8 cellular contexts compared by ENCODE assay signal in the genomic region with DNA sequence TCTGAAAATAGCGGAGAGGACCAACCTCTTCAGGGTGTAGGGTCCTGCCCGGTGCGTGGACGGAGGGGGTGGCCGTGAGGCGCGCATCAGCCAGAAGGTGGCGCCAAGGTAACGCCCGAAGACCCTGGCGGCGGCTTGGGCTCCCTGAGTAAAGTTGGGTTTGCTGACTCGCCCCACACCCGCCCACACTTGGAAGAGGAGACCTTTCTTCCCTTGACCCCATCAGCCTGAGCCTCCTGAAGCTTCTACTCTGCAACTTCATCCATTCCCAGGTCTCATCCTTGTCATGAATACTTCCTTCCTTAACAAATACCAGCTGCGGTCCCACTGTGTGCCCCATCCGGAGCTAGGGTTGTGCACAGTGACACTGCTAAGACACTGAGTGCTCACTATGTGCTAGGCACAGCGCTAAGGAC. TPM values are rescaled to one million over a fixed set of nuclear protein-coding genes. Genes with fewer than 3 reads are reported as not detected.
DNase-seq lines count a peak whose midpoint lies in the region; ATAC-seq, FAIRE-seq and TF ChIP-seq lines count a peak whose summit lies in the region.

No MANE protein-coding gene starts in this region.

- TF ChIP-seq CTCF in endothelial cell of umbilical vein (IDR thresholded peaks at IDR 0.05; ENCODE audit: extremely low read depth in 1 of 2, insufficient read depth in 1 of 2, low read depth in 1 of 2, low read length in 2 of 2) = peak; percentile 81 to 95

- dilution Hi-C loops in endothelial cell of umbilical vein (cut with MboI; ENCODE audit: extremely low pct_ligation_motif_present, low sequenced_read_pairs) = no loop called here

- no peak overlapping the region for H3K9ac ChIP-seq in endothelial cell of umbilical vein (replicated peaks; ENCODE audit: extremely low read depth, insufficient read depth, low read length)

- intact Hi-C loops in endothelial cell of umbilical vein (cut with micrococcal nuclease) = loop anchor here (1.0 to 5.0 kb wide), 10 partner anchors 42 to 556 kb away; partner anchors contain the start of genes CDH22 and TP53RK

- H3K27me3 ChIP-seq in endothelial cell of umbilical vein (ENCODE audit: control insufficient read depth in 2 of 2, insufficient read depth in 2 of 2, low read length in 2 of 2) = peaks cover 8 to 9% of the 10 kb centered on the region in 2 experiments

- peak; percentile 67 for DNase-seq in DMS53 treated with DMSO at 0.1 percent for 48 hours (lab: John Stamatoyannopoulos, UW; ENCODE audit: unreplicated experiment)
- peak; percentile 92 for DNase-seq in HPDE6-E6E7 (ENCODE audit: extremely low spot score)
- DNase-seq in NOMO-1 treated with DMSO at 0.1 percent for 48 hours (lab: John Stamatoyannopoulos, UW; ENCODE audit: unreplicated experiment) = peak; percentile 59
- DNase-seq in activated CD8-positive, alpha-beta memory T cell treated with anti-CD3 and anti-CD28 coated beads for 48 hours (ENCODE audit: low read depth in 2 of 3, low spot score in 2 of 3) = peak; percentile 31 to 50 (median 42)
- peak; percentile 77 for DNase-seq in endothelial cell of umbilical vein (ENCODE audit: low read depth, low spot score)
- DNase-seq in myocyte (ENCODE audit: low read depth) = peak; percentile 61
- DNase-seq in stimulated activated CD8-positive, alpha-beta memory T cell treated with anti-CD3 and anti-CD28 coated beads, Interleukin-4, amount 100 ng/mL, for 48 hours = peak; percentile 82

- peak; percentile 82 for FAIRE-seq in endothelial cell of umbilical vein (lab: Jason Lieb, UNC)

- H3K9me3 ChIP-seq in endothelial cell of umbilical vein (replicated peaks; ENCODE audit: control insufficient read depth, insufficient read depth, low read length) = no peaks in the 10 kb centered on the region

- no peak overlapping the region for H3K4me2 ChIP-seq in endothelial cell of umbilical vein (ENCODE audit: insufficient read depth, low read length)

- no peak for ATAC-seq in GM19397 (IDR thresholded peaks at IDR 0.05; ENCODE audit: unreplicated experiment)

- CTCF ChIA-PET in endothelial cell of umbilical vein (lab: Charles Lee) = interaction anchor here (0.8 to 6.2 kb wide), 16 partner anchors 13 to 548 kb away, joined by 3 to 77 read pairs (median 4); no protein-coding TSS in a partner anchor

- no TSS peak for BruUV-seq in endothelial cell of umbilical vein (replicated peaks; lab: Mats Ljungman, UMichigan)

- no peaks in the 10 kb centered on the region for H3K9me1 ChIP-seq in endothelial cell of umbilical vein (replicated peaks; ENCODE audit: control insufficient read depth, extremely low read depth, insufficient read depth, low read length)

- H3K36me3 ChIP-seq in endothelial cell of umbilical vein (ENCODE audit: control insufficient read depth in 2 of 2, extremely low read depth in 1 of 2, insufficient read depth in 2 of 2, low read length in 2 of 2) = no peaks in the 10 kb centered on the region

- no peaks in the 10 kb centered on the region for H4K20me1 ChIP-seq in endothelial cell of umbilical vein (replicated peaks; ENCODE audit: control insufficient read depth, extremely low read depth, insufficient read depth, low read length)

- POLR2A ChIA-PET in endothelial cell of umbilical vein (lab: Charles Lee) = no interaction called here

- H3K4me3 ChIP-seq in endothelial cell of umbilical vein (replicated peaks in 1 of 3; ENCODE audit: insufficient read depth in 1 of 3, low read depth in 1 of 3, low read length in 3 of 3) = no peak overlapping the region

- H2AFZ ChIP-seq in endothelial cell of umbilical vein (ENCODE audit: low read depth, low read length) = no peak overlapping the region

- H3K79me2 ChIP-seq in endothelial cell of umbilical vein (ENCODE audit: control insufficient read depth, insufficient read depth, low read length) = no peaks in the 10 kb centered on the region

- H3K4me1 ChIP-seq in endothelial cell of umbilical vein (ENCODE audit: control insufficient read depth, extremely low read depth, insufficient read depth, low read length) = peaks cover 3% of the 10 kb centered on the region

- TF ChIP-seq POLR2A in endothelial cell of umbilical vein (IDR thresholded peaks at IDR 0.05; ENCODE audit: low read depth, low read length) = no peak

- H3K27ac ChIP-seq in endothelial cell of umbilical vein (ENCODE audit: insufficient read depth, low read depth, low read length) = no peak overlapping the region

TF ChIP-seq in endothelial cell of umbilical vein, 7 proteins besides CTCF, POLR2A, EP300 and RAD21:
- TF ChIP-seq EZH2 (IDR thresholded peaks at IDR 0.05; ENCODE audit: borderline replicate concordance, low read depth, low read length, severe bottlenecking) (no peak), FOS (IDR thresholded peaks at IDR 0.05; ENCODE audit: borderline replicate concordance, insufficient read depth, low read length) (no peak), GATA2 (IDR thresholded peaks at IDR 0.05; ENCODE audit: insufficient read depth, insufficient read length, low read depth, low read length) (no peak), POLR2AphosphoS5 (IDR thresholded peaks at IDR 0.05; ENCODE audit: insufficient read depth, low read depth, low read length) (no peak), JUN (IDR thresholded peaks at IDR 0.05; ENCODE audit: borderline replicate concordance, insufficient read depth, insufficient read length, low read depth) (no peak), MYC (IDR thresholded peaks at IDR 0.05; ENCODE audit: low read depth, low read length) (no peak)
- TF ChIP-seq, protein P1, sequence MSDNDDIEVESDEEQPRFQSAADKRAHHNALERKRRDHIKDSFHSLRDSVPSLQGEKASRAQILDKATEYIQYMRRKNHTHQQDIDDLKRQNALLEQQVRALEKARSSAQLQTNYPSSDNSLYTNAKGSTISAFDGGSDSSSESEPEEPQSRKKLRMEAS (IDR thresholded peaks at IDR 0.05; ENCODE audit: insufficient read depth, insufficient read length) = no peak

RNA-seq across cellular contexts. Expression of gene CD40, which starts 14.6 kb away (rescaled TPM):
- 33.1 and 36.6 TPM in 2 replicates for total RNA-seq in endothelial cell of umbilical vein
- 38.3 and 43.9 TPM in 2 replicates for polyA plus RNA-seq in endothelial cell of umbilical vein
- 34.1 and 37.7 TPM in 2 replicates for polyA plus RNA-seq in endothelial cell of umbilical vein (2011; cell fraction: cytosol; rRNA removed)
- 38.1 and 44.2 TPM in 2 replicates for polyA plus RNA-seq in endothelial cell of umbilical vein (2011; cell fraction: nucleus; rRNA removed)
- polyA plus RNA-seq in endothelial cell of umbilical vein (2012) = 18.3 and 22.6 TPM in 2 replicates
- polyA minus RNA-seq in endothelial cell of umbilical vein = 22.8 and 25.0 TPM in 2 replicates
- polyA minus RNA-seq in endothelial cell of umbilical vein (2011; cell fraction: cytosol; rRNA and poly(A)+ RNA removed) = not detected
- polyA minus RNA-seq in endothelial cell of umbilical vein (2011; cell fraction: nucleus; rRNA and poly(A)+ RNA removed) = 9.6 and 9.7 TPM in 2 replicates
- 0.62 and 0.64 TPM in 2 replicates for total RNA-seq in myocyte
- polyA plus RNA-seq in myocyte (2012) = 0.42 TPM

RNA-seq across cellular contexts. Expression of gene NCOA5, which starts 43.0 kb away (rescaled TPM):
- total RNA-seq in endothelial cell of umbilical vein (34.2 and 39.5 TPM in 2 replicates), myocyte (21.4 and 22.9 TPM in 2 replicates)
- polyA plus RNA-seq in endothelial cell of umbilical vein = 30.3 and 32.0 TPM in 2 replicates
- 25.3 and 27.6 TPM in 2 replicates for polyA plus RNA-seq in endothelial cell of umbilical vein (2011; cell fraction: cytosol; rRNA removed)
- polyA plus RNA-seq in endothelial cell of umbilical vein (2011; cell fraction: nucleus; rRNA removed) = 51.1 and 53.2 TPM in 2 replicates
- polyA plus RNA-seq in endothelial cell of umbilical vein (2012) = 22.0 and 24.7 TPM in 2 replicates
- 32.2 and 35.6 TPM in 2 replicates for polyA minus RNA-seq in endothelial cell of umbilical vein
- polyA minus RNA-seq in endothelial cell of umbilical vein (2011; cell fraction: cytosol; rRNA and poly(A)+ RNA removed) = 23.7 TPM
- polyA minus RNA-seq in endothelial cell of umbilical vein (2011; cell fraction: nucleus; rRNA and poly(A)+ RNA removed) = 20.1 and 20.6 TPM in 2 replicates
- polyA plus RNA-seq in myocyte (2012) = 18.3 TPM

Comparison
In these comparisons a context has a peak if more than half of its experiments do, and no peak if none do; other contexts are left out.
1. DNase-seq: peak in every context shown above with its lines; median percentile 92 in HPDE6-E6E7; 82 in stimulated activated CD8-positive, alpha-beta memory T cell treated with anti-CD3 and anti-CD28 coated beads, Interleukin-4, amount 100 ng/mL, for 48 hours; 77 in endothelial cell of umbilical vein; 67 in DMS53 treated with DMSO at 0.1 percent for 48 hours; 61 in myocyte; 59 in NOMO-1 treated with DMSO at 0.1 percent for 48 hours; 42 in activated CD8-positive, alpha-beta memory T cell treated with anti-CD3 and anti-CD28 coated beads for 48 hours.
2. RNA of gene CD40, which starts 14.6 kb away (total RNA-seq): 33.1 to 36.6 TPM in endothelial cell of umbilical vein; 0.62 to 0.64 TPM in myocyte; every median in the first group is over 10 times any median in the second.